13 cellular contexts compared by ENCODE assay signal in genomic region chr11:62505784-62506145, GRCh38. TPM values are rescaled to one million over a fixed set of nuclear protein-coding genes. Genes with fewer than 3 reads are reported as not detected.
DNase-seq lines count a peak whose midpoint lies in the region; ATAC-seq and TF ChIP-seq lines count a peak whose summit lies in the region.
"Had no signal": no experiment of that assay in that cellular context is flagged by ENCODE, and none has a peak within 500 bp of the region (broad histone marks: within the 10 kb centered on the region; RNA-seq: fewer than 3 reads in every experiment).

No MANE protein-coding gene starts in this region.

- no peak for TF ChIP-seq CTCF in GM23338 (conservative IDR thresholded peaks at IDR 0.05; ENCODE audit: low read depth in 2 of 2)
- no peak for TF ChIP-seq CTCF in colonic mucosa (IDR thresholded peaks at IDR 0.05)
- TF ChIP-seq CTCF in retinal pigment epithelial cell (conservative IDR thresholded peaks at IDR 0.05; ENCODE audit: low read depth, low read length), result no peak

- H3K79me2 ChIP-seq in GM23338 (replicated peaks; ENCODE audit: insufficient read depth), result no peaks in the 10 kb centered on the region

- intact Hi-C loops in colonic mucosa (cut with DNase I), result no loop called here

- H3K36me3 ChIP-seq in GM23338 (ENCODE audit: insufficient read depth), result no peaks in the 10 kb centered on the region
- H3K36me3 ChIP-seq in colonic mucosa, result no peaks in the 10 kb centered on the region
- no peaks in the 10 kb centered on the region for H3K36me3 ChIP-seq in iPS-15b (ENCODE audit: control insufficient read depth, insufficient read depth, low read length)
- H3K36me3 ChIP-seq: left lung, prostate gland, thyroid gland had no signal

- ATAC-seq in GM23338 (no peak), GM18498 (IDR thresholded peaks at IDR 0.05; ENCODE audit: unreplicated experiment) (no peak), HG03469 (IDR thresholded peaks at IDR 0.05; ENCODE audit: unreplicated experiment) (no peak), GM21619 (IDR thresholded peaks at IDR 0.05; ENCODE audit: unreplicated experiment) (no peak)
- ATAC-seq: left lung had no signal

- H3K27me3 ChIP-seq in GM23338 (ENCODE audit: insufficient read depth) (peaks cover 25% of the 10 kb centered on the region), colonic mucosa (no peaks in the 10 kb centered on the region), iPS-15b (ENCODE audit: control insufficient read depth, insufficient read depth, low read length) (peaks cover 2% of the 10 kb centered on the region)
- H3K27me3 ChIP-seq: thyroid gland had no signal

- H3K4me3 ChIP-seq in GM23338 (peak overlapping the region; percentile 53), colonic mucosa (peak overlapping the region; percentile 8), iPS-15b (ENCODE audit: low read depth, low read length) (peak overlapping the region; percentile 66), retinal pigment epithelial cell (ENCODE audit: low read length) (peak overlapping the region; percentile 17)
- H3K4me3 ChIP-seq: prostate gland had no signal

- H3K4me3 Mint-ChIP-seq in GM23338, result peak overlapping the region; percentile 69

- no peak overlapping the region for H3K27ac Mint-ChIP-seq in GM23338

- H2AFZ ChIP-seq in GM23338, result peak overlapping the region; percentile 92

- no peaks in the 10 kb centered on the region for H4K20me1 ChIP-seq in GM23338 (replicated peaks; ENCODE audit: insufficient read depth)

- H3K36me3 Mint-ChIP-seq in GM23338 (ENCODE audit: low read depth), result no peaks in the 10 kb centered on the region

- H3K4me1 ChIP-seq in GM23338 (ENCODE audit: insufficient read depth) (peaks cover 23% of the 10 kb centered on the region), colonic mucosa (peaks cover 5% of the 10 kb centered on the region), iPS-15b (ENCODE audit: control insufficient read depth, insufficient read depth, low read length) (peaks cover 14% of the 10 kb centered on the region)

- H3F3A ChIP-seq in GM23338 (replicated peaks; ENCODE audit: low read depth), result no peaks in the 10 kb centered on the region; the same call in 1 of the 2 replicates

- H3K9ac ChIP-seq in colonic mucosa (ENCODE audit: low read depth in 2 of 2, low read length in 2 of 2) (peak overlapping the region in 1 of 2 donors; percentile 7), iPS-15b (ENCODE audit: low read depth, low read length) (no peak overlapping the region)

- H3K27me3 Mint-ChIP-seq in GM23338 (ENCODE audit: insufficient read depth, low read depth, poor library complexity), result peaks cover 29% of the 10 kb centered on the region

- peaks cover 52% of the 10 kb centered on the region for H3K4me1 Mint-ChIP-seq in GM23338

- no peaks in the 10 kb centered on the region for H3K9me3 ChIP-seq in colonic mucosa
- no peaks in the 10 kb centered on the region for H3K9me3 ChIP-seq in iPS-15b (ENCODE audit: control insufficient read depth, insufficient read depth, low read length)
- H3K9me3 ChIP-seq: left lung, prostate gland, thyroid gland had no signal

- H3K9me3 Mint-ChIP-seq in GM23338, result no peaks in the 10 kb centered on the region

- DNase-seq in GM23338 (ENCODE audit: low spot score), result no peak
- no peak for DNase-seq in colonic mucosa
- DNase-seq in retinal pigment epithelial cell (ENCODE audit: low read depth), result no peak
- DNase-seq in NCI-H1436 (lab: John Stamatoyannopoulos, UW), result no peak
- DNase-seq: left lung, NCI-H510A had no signal

- H3K4me2 ChIP-seq in GM23338, result peak overlapping the region; percentile 81

- no peak overlapping the region for H3K27ac ChIP-seq in GM23338 (ENCODE audit: low read depth)
- H3K27ac ChIP-seq in colonic mucosa, result peak overlapping the region; percentile 60
- H3K27ac ChIP-seq: HL-60, left lung, thyroid gland had no signal

- H3K9me2 ChIP-seq in GM23338 (ENCODE audit: insufficient read depth), result no peaks in the 10 kb centered on the region

TF ChIP-seq in GM23338, 12 proteins besides CTCF, POLR2A, EP300 and RAD21:
- TF ChIP-seq REST (IDR thresholded peaks at IDR 0.05; ENCODE audit: unreplicated experiment) (no peak), ETS1 (IDR thresholded peaks at IDR 0.05) (no peak), EZH2phosphoT487 (IDR thresholded peaks at IDR 0.05; ENCODE audit: unreplicated experiment) (no peak), POLR2AphosphoS5 (IDR thresholded peaks at IDR 0.05; ENCODE audit: low read depth) (no peak), ZNF331 (CRISPR knock-in tag; IDR thresholded peaks at IDR 0.05; ENCODE audit: low read depth) (no peak), STAT1 (IDR thresholded peaks at IDR 0.05; ENCODE audit: unreplicated experiment) (no peak), CREB1 (CRISPR knock-in tag; IDR thresholded peaks at IDR 0.05; ENCODE audit: low read depth) (no peak), NANOG (IDR thresholded peaks at IDR 0.05; ENCODE audit: borderline replicate concordance) (no peak)
TF ChIP-seq in GM23338: peak in this region for 0.

RNA-seq across cellular contexts. Expression of gene AHNAK, which starts 40.8 kb away (rescaled TPM):
- total RNA-seq in GM23338 (2014; rRNA removed; shearing (Covaris generic)), result 1.7 and 2.1 TPM in 2 replicates
- polyA plus RNA-seq in GM23338 (2016; fragmentation: Nextera tagmentation; extraction: Ambion mirVana), result 0.91 and 1.1 TPM in 2 replicates
- total RNA-seq in colonic mucosa, result 100 to 1,000 TPM; 458 to 631 TPM

Comparison
In these comparisons a context has a peak if more than half of its experiments do, and no peak if none do; other contexts are left out.
1. H3K4me3 ChIP-seq: peak in every context shown above with its lines; median percentile 66 in iPS-15b; 53 in GM23338; 17 in retinal pigment epithelial cell; 8 in colonic mucosa.
2. RNA of gene AHNAK, which starts 40.8 kb away (total RNA-seq): 458 to 631 TPM in colonic mucosa; 1.7 to 2.1 TPM in GM23338; every median in the first group is over 100 times any median in the second.